Comparison of ENCODE assay signal across 10 cellular contexts in genomic region chr3:70811880-70812279, GRCh38.
DNase-seq lines count a peak whose midpoint lies in the region; ATAC-seq and TF ChIP-seq lines count a peak whose summit lies in the region.
"Had no signal": no experiment of that assay in that cellular context is flagged by ENCODE, and none has a peak within 500 bp of the region (broad histone marks: within the 10 kb centered on the region; RNA-seq: fewer than 3 reads in every experiment).

No MANE protein-coding gene starts in this region.

- POLR2A ChIA-PET in AG04449 (lab: Yijun Ruan, JAX), result no interaction called here

- no peak overlapping the region for H3K27ac ChIP-seq in mammary epithelial cell (ENCODE audit: insufficient read depth, low read depth, low read length)
- H3K27ac ChIP-seq: PC-9 had no signal

- DNase-seq in AG04449 (ENCODE audit: low read depth, low spot score) (peak; percentile 55), H4 (ENCODE audit: low spot score) (peak; percentile 19), mammary epithelial cell (peak; percentile 81), kidney epithelial cell (ENCODE audit: low read depth) (peak; percentile 77), NCI-H2196 treated with DMSO at 0.1 percent for 48 hours (lab: John Stamatoyannopoulos, UW; ENCODE audit: unreplicated experiment) (no peak)
- DNase-seq in stimulated activated CD4-positive, alpha-beta T cell treated with anti-CD3 and anti-CD28 coated beads, Interleukin-4, amount 100 ng/mL, for 1 hour, result no peak
- DNase-seq: activated naive CD8-positive, alpha-beta T cell treated with anti-CD3 and anti-CD28 coated beads for 36 hours; PC-9 had no signal

- H3K36me3 ChIP-seq in mammary epithelial cell (ENCODE audit: insufficient read depth, low read length) (no peaks in the 10 kb centered on the region), kidney epithelial cell (ENCODE audit: control insufficient read depth, insufficient read depth, low read length) (no peaks in the 10 kb centered on the region)

- no peak overlapping the region for H2AFZ ChIP-seq in mammary epithelial cell (ENCODE audit: low read depth, low read length)
- H2AFZ ChIP-seq: PC-9 had no signal

- H3K79me2 ChIP-seq in mammary epithelial cell (ENCODE audit: insufficient read depth, low read length), result no peaks in the 10 kb centered on the region

- H3K4me1 ChIP-seq in mammary epithelial cell (ENCODE audit: insufficient read depth, low read length), result no peaks in the 10 kb centered on the region

- no peaks in the 10 kb centered on the region for H3K9me3 ChIP-seq in mammary epithelial cell (replicated peaks; ENCODE audit: insufficient read depth, low read length)

- CTCF ChIA-PET in AG04449 (lab: Yijun Ruan, JAX) (no interaction called here), mammary epithelial cell (lab: Charles Lee; ENCODE audit: low non-redundant PET) (interaction anchor here (0.6 kb wide), 1 partner anchor 45 kb away, joined by 9 read pairs; no protein-coding TSS in a partner anchor)

- H3K27me3 ChIP-seq in mammary epithelial cell (ENCODE audit: insufficient read depth, low read length) (no peaks in the 10 kb centered on the region), kidney epithelial cell (ENCODE audit: control insufficient read depth, insufficient read depth, low read length) (no peaks in the 10 kb centered on the region)

- no peaks in the 10 kb centered on the region for H4K20me1 ChIP-seq in mammary epithelial cell (ENCODE audit: insufficient read depth, low read length)

- dilution Hi-C loops in mammary epithelial cell (cut with HindIII; ENCODE audit: low sequenced_read_pairs), result no loop called here

- in situ Hi-C loops in mammary epithelial cell (cut with MboI; ENCODE audit: low sequenced_read_pairs in 2 of 2), result no loop called here

- TF ChIP-seq CTCF in AG04449 (IDR thresholded peaks at IDR 0.05; ENCODE audit: insufficient read depth, low read length, missing control alignments) (no peak), mammary epithelial cell (conservative IDR thresholded peaks at IDR 0.05 in 1 of 2, IDR thresholded peaks at IDR 0.05 in 1 of 2; ENCODE audit: extremely low read depth in 1 of 2, insufficient read depth in 1 of 2, low read depth in 1 of 2, low read length in 2 of 2) (no peak), kidney epithelial cell (IDR thresholded peaks at IDR 0.05; ENCODE audit: insufficient read depth, low read length, poor library complexity, severe bottlenecking) (no peak)

- BruUV-seq in mammary epithelial cell (replicated peaks; lab: Mats Ljungman, UMichigan), result no TSS peak

- no peak overlapping the region for H3K4me3 ChIP-seq in AG04449 (ENCODE audit: low read depth, low read length)
- H3K4me3 ChIP-seq in mammary epithelial cell (replicated peaks in 1 of 3; ENCODE audit: insufficient read depth in 1 of 3, low read depth in 2 of 3, low read length in 3 of 3), result no peak overlapping the region
- H3K4me3 ChIP-seq in kidney epithelial cell (ENCODE audit: low read depth, low read length), result no peak overlapping the region
- H3K4me3 ChIP-seq: PC-9 had no signal

- ATAC-seq in GM21717 (IDR thresholded peaks at IDR 0.05; ENCODE audit: unreplicated experiment) (no peak), HG03039 (IDR thresholded peaks at IDR 0.05; ENCODE audit: unreplicated experiment) (no peak)

- no peak overlapping the region for H3K9ac ChIP-seq in mammary epithelial cell (ENCODE audit: insufficient read depth, low read length)

- intact Hi-C loops in mammary epithelial cell (cut with micrococcal nuclease), result no loop called here

- no peak overlapping the region for H3K4me2 ChIP-seq in mammary epithelial cell (ENCODE audit: insufficient read depth, low read depth, low read length)
- H3K4me2 ChIP-seq: PC-9 had no signal

- whole genome bisulfite sequencing in mammary epithelial cell (ENCODE audit: low coverage, missing lambda C conversion rate), result 39% methylated on average over 2 of the region's 2 CpGs

Comparison
In these comparisons a context has a peak if more than half of its experiments do, and no peak if none do; other contexts are left out.
1. DNase-seq: peak in AG04449 (single experiment), H4 (single experiment), mammary epithelial cell (single experiment) and kidney epithelial cell (single experiment); none in stimulated activated CD4-positive, alpha-beta T cell treated with anti-CD3 and anti-CD28 coated beads, Interleukin-4, amount 100 ng/mL, for 1 hour (single experiment) and NCI-H2196 treated with DMSO at 0.1 percent for 48 hours (single experiment).